21 cellular contexts compared by ENCODE assay signal in the genomic region with DNA sequence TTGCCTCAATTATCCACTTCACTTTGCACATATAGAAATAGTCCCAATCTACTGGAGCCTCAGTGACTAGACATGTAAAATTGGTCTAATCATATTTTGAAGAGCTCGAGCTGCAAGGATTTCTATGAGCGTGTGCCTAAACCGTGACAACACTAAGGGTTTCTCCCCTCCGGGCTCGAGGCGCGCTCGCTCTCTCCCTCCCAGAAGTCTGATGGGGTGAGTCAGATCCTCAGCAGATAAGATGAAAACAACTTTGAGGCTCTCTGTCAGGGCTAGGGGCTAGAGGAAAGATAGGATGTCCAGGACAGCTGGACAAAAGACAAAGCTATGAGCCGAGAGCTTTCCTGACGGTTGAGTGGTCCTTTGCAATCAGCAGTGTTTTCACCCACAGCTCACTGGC. TPM values are rescaled to one million over a fixed set of nuclear protein-coding genes. Genes with fewer than 3 reads are reported as not detected.
"Had no signal": no experiment of that assay in that cellular context is flagged by ENCODE, and none has a peak within 500 bp of the region (broad histone marks: within the 10 kb centered on the region; RNA-seq: fewer than 3 reads in every experiment).

No MANE protein-coding gene starts in this region.

- H3K4me3 Mint-ChIP-seq: activated CD4-positive, alpha-beta T cell treated with anti-CD3 and anti-CD28 coated beads for 36 hours; activated T-helper 1 cell treated with anti-CD3 and anti-CD28 coated beads, Interleukin-12 subunit alpha, Interleukin-12 subunit beta, Interleukin-2, Interleukin-4 antibody, amounts not matched to agents 30 ng/mL and 10 ng/mL and 1 ng/mL, durations not matched to agents 14 hours and 24 hours and 36 hours; endodermal cell; nephron; T-helper 2 cell treated with Interferon-gamma antibody and Interleukin-4, amounts not matched to agents 5 μg/mL and 100 μg/mL, for 36 hours; WTC11 had no signal

- ATAC-seq: activated CD4-positive, alpha-beta T cell treated with anti-CD3 and anti-CD28 coated beads for 36 hours; activated naive CD4-positive, alpha-beta T cell treated with anti-CD3 and anti-CD28 coated beads, Interleukin-2, amount 50 U/mL, for 72 hours; left lobe of liver; WTC11 had no signal

- H3K9me3 ChIP-seq: sigmoid colon, tibial artery, uterus had no signal

- FAIRE-seq: kidney, TTC549 had no signal

- H3K27ac Mint-ChIP-seq: activated CD4-positive, alpha-beta T cell treated with anti-CD3 and anti-CD28 coated beads for 36 hours; activated naive CD4-positive, alpha-beta T cell treated with anti-CD3 and anti-CD28 coated beads, Interleukin-2, amount 50 U/mL, for 72 hours; activated T-helper 1 cell treated with anti-CD3 and anti-CD28 coated beads, Interleukin-12 subunit alpha, Interleukin-12 subunit beta, Interleukin-2, Interleukin-4 antibody, amounts not matched to agents 30 ng/mL and 10 ng/mL and 1 ng/mL, durations not matched to agents 14 hours and 24 hours and 36 hours; endodermal cell; nephron; T-helper 2 cell treated with Interferon-gamma antibody and Interleukin-4, amounts not matched to agents 5 μg/mL and 100 μg/mL, for 36 hours; WTC11 had no signal

- H3K9me3 Mint-ChIP-seq: endodermal cell, nephron had no signal

- H3K36me3 ChIP-seq: sigmoid colon, tibial artery, uterus had no signal

- H3K27ac ChIP-seq: epithelial cell of prostate, sigmoid colon, tibial artery, uterus had no signal

- DNase-seq: activated CD4-positive, alpha-beta T cell treated with anti-CD3 and anti-CD28 coated beads for 36 hours; activated CD4-positive, alpha-beta T cell treated with anti-CD3 and anti-CD28 coated beads, Interleukin-2, amount 50 U/mL, for 48 hours; activated gamma-delta T cell treated with Interleukin-2 at 50 U/mL for 16 hours; amniotic stem cell; endodermal cell; foreskin melanocyte; kidney; midbrain; sigmoid colon; stimulated activated naive CD4-positive, alpha-beta T cell treated with Interleukin-2 at 50 U/mL for 16 hours; tibial artery; uterus had no signal

- H3K27me3 ChIP-seq: uterus had no signal

- H3K4me3 ChIP-seq: sigmoid colon, tibial artery, uterus had no signal

- H3K4me1 Mint-ChIP-seq: activated CD4-positive, alpha-beta T cell treated with anti-CD3 and anti-CD28 coated beads for 36 hours; endodermal cell had no signal

- H3K4me1 ChIP-seq: uterus had no signal

RNA-seq across cellular contexts. Expression of gene GNAS-AS1, which starts 16.8 kb away (rescaled TPM):
- total RNA-seq: lung microvascular endothelial cell had no signal
